9 cellular contexts compared by ENCODE assay signal in the genomic region with DNA sequence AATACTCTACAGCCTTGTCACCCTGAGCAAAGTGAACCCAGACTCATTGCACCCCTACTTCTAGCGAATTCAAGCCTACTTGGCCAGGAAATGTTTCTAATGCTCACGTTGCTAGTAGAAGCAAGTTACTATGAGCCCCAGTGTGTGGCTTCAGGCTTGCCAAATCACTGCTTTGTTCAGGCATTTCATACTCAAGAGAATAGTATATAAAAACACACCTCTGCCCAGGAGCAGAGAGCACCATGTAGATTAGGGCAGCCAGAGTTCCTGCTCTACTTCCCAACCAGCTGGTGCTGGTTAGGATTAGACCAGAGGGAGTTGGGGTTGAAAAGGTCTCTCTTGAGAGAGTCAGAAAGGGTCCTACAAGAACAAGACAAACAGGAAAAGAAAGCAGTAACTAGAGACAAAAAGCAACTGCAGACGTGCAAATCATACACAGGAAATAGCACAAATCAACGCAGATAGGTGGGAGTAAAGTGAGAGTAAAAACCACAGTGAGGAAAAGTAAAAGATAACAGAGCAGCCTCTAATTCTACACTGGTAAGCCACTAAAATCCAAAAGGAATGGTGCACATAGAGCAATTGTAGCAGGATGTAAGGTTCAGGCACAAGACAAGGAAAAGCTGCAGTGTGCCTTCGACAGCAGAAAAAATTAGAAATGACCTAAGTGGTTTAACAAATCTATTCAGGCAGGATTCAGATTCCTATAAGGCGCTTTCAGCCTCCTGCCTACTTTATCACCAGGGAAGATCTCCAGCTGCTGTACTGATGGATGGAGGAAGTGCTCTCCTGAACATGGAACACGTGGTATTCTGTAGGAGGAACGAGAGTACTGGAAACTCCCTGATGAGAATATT. TPM values are rescaled to one million over a fixed set of nuclear protein-coding genes. Genes with fewer than 3 reads are reported as not detected.
DNase-seq lines count a peak whose midpoint lies in the region; ATAC-seq and TF ChIP-seq lines count a peak whose summit lies in the region.
"Had no signal": no experiment of that assay in that cellular context is flagged by ENCODE, and none has a peak within 500 bp of the region (broad histone marks: within the 10 kb centered on the region; RNA-seq: fewer than 3 reads in every experiment).

No MANE protein-coding gene starts in this region.

- H3K4me1 ChIP-seq in foreskin keratinocyte: peaks cover 8% of the 10 kb centered on the region

- ATAC-seq in GM18499 (IDR thresholded peaks at IDR 0.05; ENCODE audit: insufficient read depth, unreplicated experiment) (peak; percentile 28), GM21529 (IDR thresholded peaks at IDR 0.05; ENCODE audit: unreplicated experiment) (peak; percentile 70), foreskin keratinocyte (peak; percentile 76), GM19328 (IDR thresholded peaks at IDR 0.05; ENCODE audit: unreplicated experiment) (no peak), left cardiac atrium (no peak)

- DNase-seq in NCI-H69 (lab: John Stamatoyannopoulos, UW): peak; percentile 82
- peak in 1 of 2 donors; percentile 26 for DNase-seq in foreskin keratinocyte
- no peak for DNase-seq in NCI-H1694 treated with DMSO at 0.1 percent for 48 hours (lab: John Stamatoyannopoulos, UW)
- no peak for DNase-seq in COLO829 (ENCODE audit: low spot score)
- DNase-seq in left cardiac atrium: no peak
- DNase-seq: IMR-90 had no signal

- no peak for TF ChIP-seq CTCF in foreskin keratinocyte (conservative IDR thresholded peaks at IDR 0.05)

- intact Hi-C loops in left cardiac atrium (cut with DNase I): no loop called here

- H3K27me3 ChIP-seq in foreskin keratinocyte: peaks cover 3% of the 10 kb centered on the region

- H3K27ac ChIP-seq in foreskin keratinocyte: no peak overlapping the region

RNA-seq across cellular contexts. Expression of a gene that starts 49.6 kb away (rescaled TPM):
- 53.8 and 54.7 TPM in 2 replicates for total RNA-seq in foreskin keratinocyte
- 8.2 and 10.6 TPM in 2 replicates for polyA plus RNA-seq in foreskin keratinocyte
- total RNA-seq in left cardiac atrium: 10 to 100 TPM; 11.6 to 14.8 TPM

Comparison
In these comparisons a context has a peak if more than half of its experiments do, and no peak if none do; other contexts are left out.
1. ATAC-seq: peak in GM18499 (single experiment), GM21529 (single experiment) and foreskin keratinocyte (single experiment); none in GM19328 (single experiment) and left cardiac atrium (0 of 2).